Comparison of ENCODE assay signal across 11 cellular contexts in genomic region chr1:176745945-176746344, GRCh38.
DNase-seq lines count a peak whose midpoint lies in the region; ATAC-seq and TF ChIP-seq lines count a peak whose summit lies in the region.
"Had no signal": no experiment of that assay in that cellular context is flagged by ENCODE, and none has a peak within 500 bp of the region (broad histone marks: within the 10 kb centered on the region; RNA-seq: fewer than 3 reads in every experiment).

No MANE protein-coding gene starts in this region.

- no peak overlapping the region for H3K27ac ChIP-seq in Panc1 (ENCODE audit: low read length)
- H3K27ac ChIP-seq: colonic mucosa had no signal

- CTCF ChIA-PET in Panc1 (lab: Charles Lee), result no interaction called here

- H3K4me1 ChIP-seq in Panc1 (ENCODE audit: control insufficient read depth, insufficient read depth, low read length), result no peaks in the 10 kb centered on the region
- H3K4me1 ChIP-seq: colonic mucosa had no signal

- no peak for ATAC-seq in Panc1
- ATAC-seq in HG03139 (IDR thresholded peaks at IDR 0.05; ENCODE audit: unreplicated experiment), result no peak

- TF ChIP-seq CTCF in Panc1 (IDR thresholded peaks at IDR 0.05) (peak; percentile 16; the same call in 1 of the 2 replicates), GM20000 (IDR thresholded peaks at IDR 0.05; ENCODE audit: extremely low read depth, missing control alignments) (no peak)

- POLR2A ChIA-PET in Panc1 (lab: Charles Lee), result no interaction called here

- H3K36me3 ChIP-seq in Panc1 (ENCODE audit: control insufficient read depth, insufficient read depth, low read length), result no peaks in the 10 kb centered on the region
- H3K36me3 ChIP-seq: colonic mucosa had no signal

- intact Hi-C loops in Panc1 (cut with micrococcal nuclease; ENCODE audit: unreplicated experiment), result no loop called here

- BruUV-seq in Panc1 (replicated peaks; lab: Mats Ljungman, UMichigan), result no TSS peak

- H3K9me3 ChIP-seq in Panc1 (ENCODE audit: control insufficient read depth, insufficient read depth, low read depth, low read length), result no peaks in the 10 kb centered on the region
- H3K9me3 ChIP-seq: colonic mucosa had no signal

- peak; percentile 28 for DNase-seq in Caki2 (ENCODE audit: low read depth)
- DNase-seq in HCEC 1CT, result peak; percentile 24
- DNase-seq in Panc1 (ENCODE audit: low read depth, low spot score), result no peak
- DNase-seq in kidney tubule cell (ENCODE audit: low spot score), result peak; percentile 26
- no peak for DNase-seq in GM20000 (ENCODE audit: low spot score)
- DNase-seq in SKM-1 treated with dmso at 0.1 percent for 144 hours (lab: John Stamatoyannopoulos, UW; ENCODE audit: unreplicated experiment), result no peak
- DNase-seq: colonic mucosa, kidney glomerular epithelial cell, NCI-H226, T-helper 2 cell had no signal

- H3K27me3 ChIP-seq in Panc1 (ENCODE audit: control insufficient read depth, insufficient read depth, low read length), result no peaks in the 10 kb centered on the region
- H3K27me3 ChIP-seq: colonic mucosa had no signal

- H3K4me3 ChIP-seq in Panc1 (ENCODE audit: low read depth in 2 of 2, low read length in 2 of 2), result no peak overlapping the region
- H3K4me3 ChIP-seq: colonic mucosa had no signal

- in situ Hi-C loops in Caki2 (cut with HindIII; ENCODE audit: low pct_unique_long_range_greater_than_20kb, low sequenced_read_pairs), result no loop called here
- in situ Hi-C loops in Panc1 (cut with HindIII; ENCODE audit: low pct_unique_long_range_greater_than_20kb, low sequenced_read_pairs), result no loop called here

Comparison
In these comparisons a context has a peak if more than half of its experiments do, and no peak if none do; other contexts are left out.
1. DNase-seq: peak in Caki2 (single experiment), HCEC 1CT (single experiment) and kidney tubule cell (single experiment); none in Panc1 (single experiment), GM20000 (single experiment) and SKM-1 treated with dmso at 0.1 percent for 144 hours (single experiment).